ENCODE assay signal across 22 cellular contexts in the genomic region with DNA sequence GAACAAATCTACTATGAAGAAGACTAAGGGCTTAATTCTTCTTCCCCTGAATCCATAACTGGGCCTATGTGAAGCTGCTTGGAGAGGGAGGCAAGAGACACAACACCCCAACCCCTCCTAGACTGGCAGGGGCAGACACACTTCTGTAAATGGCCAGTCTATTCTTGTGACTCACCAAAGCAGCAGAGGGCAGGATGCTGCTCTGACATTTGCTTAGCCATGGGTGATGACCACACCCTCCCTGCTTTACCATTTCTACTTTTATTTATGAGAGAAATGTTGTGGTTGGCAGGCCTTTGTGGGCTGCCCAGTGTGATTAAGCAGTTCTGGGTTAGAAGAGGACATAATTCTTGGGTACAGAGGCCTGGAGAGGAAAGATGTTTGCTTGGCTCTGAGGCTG.
A peak's percentile ranks its signal among the peaks of the same experiment; 100 is the strongest.
DNase-seq lines count a peak whose midpoint lies in the region; ATAC-seq, FAIRE-seq and TF ChIP-seq lines count a peak whose summit lies in the region.
"Had no signal": no experiment of that assay in that cellular context is flagged by ENCODE, and none has a peak within 500 bp of the region (broad histone marks: within the 10 kb centered on the region; RNA-seq: fewer than 3 reads in every experiment).

No MANE protein-coding gene starts in this region.

- H3K27me3 Mint-ChIP-seq in chondrocyte (ENCODE audit: low read depth): no peaks in the 10 kb centered on the region

- H2AFZ ChIP-seq in HepG2 (ENCODE audit: low read length): no peak overlapping the region

- H3K4me2 ChIP-seq in HepG2 (ENCODE audit: low read depth, low read length): no peak overlapping the region

- in situ Hi-C loops in HepG2 (cut with HindIII; ENCODE audit: extremely low pct_ligation_motif_present, low pct_unique_long_range_greater_than_20kb): no loop called here

- TF ChIP-seq EP300 in HepG2 (IDR thresholded peaks at IDR 0.05; ENCODE audit: low read depth in 2 of 2, low read length in 2 of 2) (no peak), HepG2 (CRISPR knock-in tag; IDR thresholded peaks at IDR 0.05; ENCODE audit: borderline replicate concordance) (no peak)

- H3K36me3 Mint-ChIP-seq in chondrocyte (ENCODE audit: low read depth): peaks cover 16% of the 10 kb centered on the region

- POLR2A ChIA-PET in HepG2 (lab: Yijun Ruan, JAX): no interaction called here

- H3K27me3 ChIP-seq in MG63: no peaks in the 10 kb centered on the region
- H3K27me3 ChIP-seq in HepG2 (ENCODE audit: control insufficient read depth in 1 of 2, insufficient read depth in 2 of 2, low read length in 2 of 2): no peaks in the 10 kb centered on the region
- H3K27me3 ChIP-seq: sigmoid colon, suprapubic skin had no signal

- intact Hi-C loops in HepG2 (cut with micrococcal nuclease; ENCODE audit: unreplicated experiment): no loop called here

- no peaks in the 10 kb centered on the region for H3K4me1 ChIP-seq in HepG2 (ENCODE audit: insufficient read depth, low read length)
- H3K4me1 ChIP-seq: sigmoid colon, suprapubic skin had no signal

- H4K20me1 ChIP-seq in HepG2 (ENCODE audit: insufficient read depth, low read length): no peaks in the 10 kb centered on the region

- H3K36me3 ChIP-seq in MG63 (no peaks in the 10 kb centered on the region), HepG2 (replicated peaks in 1 of 2; ENCODE audit: control insufficient read depth in 1 of 2, insufficient read depth in 2 of 2, low read length in 2 of 2) (no peaks in the 10 kb centered on the region)
- H3K36me3 ChIP-seq: sigmoid colon, suprapubic skin had no signal

- H3K4me3 ChIP-seq in MG63 (no peak overlapping the region), HepG2 (replicated peaks in 1 of 3; ENCODE audit: insufficient read depth in 1 of 3, low read depth in 2 of 3, low read length in 3 of 3) (no peak overlapping the region)
- H3K4me3 ChIP-seq: sigmoid colon, suprapubic skin had no signal

- H3K27ac Mint-ChIP-seq in chondrocyte (ENCODE audit: unreplicated experiment): peak overlapping the region; percentile 10
- H3K27ac Mint-ChIP-seq: WTC11 had no signal

- H3K9me3 Mint-ChIP-seq in chondrocyte (ENCODE audit: low read depth): peaks cover 18% of the 10 kb centered on the region

- no peak overlapping the region for H3K27ac ChIP-seq in HepG2 (ENCODE audit: extremely low read length, insufficient read depth, low read length)
- H3K27ac ChIP-seq: epithelial cell of prostate, sigmoid colon, suprapubic skin had no signal

- DNase-seq in Daoy (ENCODE audit: low read depth) (peak; percentile 64), MG63 (peak; percentile 73), chondrocyte (ENCODE audit: low spot score) (no peak), kidney tubule cell (ENCODE audit: low spot score) (peak; percentile 69), HepG2 (ENCODE audit: low spot score) (no peak), HUDEP-2 (lab: John Stamatoyannopoulos, UW; ENCODE audit: unreplicated experiment in 76 of 76) (no peak), NCI-H2081 treated with DMSO at 0.1 percent for 48 hours (lab: John Stamatoyannopoulos, UW) (no peak)
- DNase-seq: activated effector memory CD4-positive, alpha-beta T cell treated with anti-CD3 and anti-CD28 coated beads, Interleukin-2, amount 50 U/mL, for 16 hours; AML-193; anterior cingulate cortex; cortex of kidney; hypothalamus; NCI-H1092; NCI-H774; sigmoid colon; stimulated activated CD4-positive, alpha-beta T cell treated with anti-CD3 and anti-CD28 coated beads, Interleukin-2, amount 100 ng/mL, for 48 hours; T-helper 1 cell had no signal

- no peak for TF ChIP-seq RAD21 in HepG2 (CRISPR knock-in tag; IDR thresholded peaks at IDR 0.05)

- H3K79me2 ChIP-seq in HepG2 (ENCODE audit: insufficient read depth, low read length): no peaks in the 10 kb centered on the region

- BruUV-seq in HepG2 (replicated peaks; lab: Mats Ljungman, UMichigan): no TSS peak

- no peak overlapping the region for H3K9ac ChIP-seq in HepG2 (ENCODE audit: insufficient read depth, low read depth, low read length)

- no peak for TF ChIP-seq POLR2A in HepG2 (IDR thresholded peaks at IDR 0.05; ENCODE audit: insufficient read depth in 1 of 2, low read depth in 2 of 2, low read length in 2 of 2)

- TF ChIP-seq CTCF in chondrocyte (IDR thresholded peaks at IDR 0.05) (peak; percentile 33), HepG2 (CRISPR knock-in tag; IDR thresholded peaks at IDR 0.05) (no peak)

- CTCF ChIA-PET in HepG2 (lab: Yijun Ruan, JAX; ENCODE audit: low intra/inter-chr PET ratio, low total read pairs): no interaction called here

- H3K4me1 Mint-ChIP-seq in chondrocyte (ENCODE audit: low read depth): peaks cover 15% of the 10 kb centered on the region
- H3K4me1 Mint-ChIP-seq: WTC11 had no signal

- H3K4me3 Mint-ChIP-seq in chondrocyte (ENCODE audit: unreplicated experiment): no peak overlapping the region
- H3K4me3 Mint-ChIP-seq: WTC11 had no signal

- no peak for ATAC-seq in HepG2
- ATAC-seq in GM19351 (IDR thresholded peaks at IDR 0.05; ENCODE audit: unreplicated experiment): no peak
- ATAC-seq: WTC11 had no signal

- peaks cover 19% of the 10 kb centered on the region for H3K9me3 ChIP-seq in MG63
- peaks cover 20% of the 10 kb centered on the region for H3K9me3 ChIP-seq in HepG2 (ENCODE audit: low read length)

- FAIRE-seq in HepG2 (lab: Jason Lieb, UNC): no peak
- FAIRE-seq: GM19239 had no signal

TF ChIP-seq in HepG2, 621 proteins besides CTCF, POLR2A, EP300 and RAD21:
- no peak for TF ChIP-seq CAMTA2 (CRISPR knock-in tag; IDR thresholded peaks at IDR 0.05; ENCODE audit: borderline replicate concordance)
- TF ChIP-seq, protein P1, sequence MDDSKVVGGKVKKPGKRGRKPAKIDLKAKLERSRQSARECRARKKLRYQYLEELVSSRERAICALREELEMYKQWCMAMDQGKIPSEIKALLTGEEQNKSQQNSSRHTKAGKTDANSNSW (CRISPR knock-in tag; IDR thresholded peaks at IDR 0.05; ENCODE audit: borderline replicate concordance): no peak
- TF ChIP-seq KMT2A (CRISPR knock-in tag; IDR thresholded peaks at IDR 0.05): no peak
- no peak for TF ChIP-seq RBFOX2 (IDR thresholded peaks at IDR 0.05; ENCODE audit: low read depth, low read length)
- no peak for TF ChIP-seq CEBPG (CRISPR knock-in tag; IDR thresholded peaks at IDR 0.05)
- TF ChIP-seq, protein P2, sequence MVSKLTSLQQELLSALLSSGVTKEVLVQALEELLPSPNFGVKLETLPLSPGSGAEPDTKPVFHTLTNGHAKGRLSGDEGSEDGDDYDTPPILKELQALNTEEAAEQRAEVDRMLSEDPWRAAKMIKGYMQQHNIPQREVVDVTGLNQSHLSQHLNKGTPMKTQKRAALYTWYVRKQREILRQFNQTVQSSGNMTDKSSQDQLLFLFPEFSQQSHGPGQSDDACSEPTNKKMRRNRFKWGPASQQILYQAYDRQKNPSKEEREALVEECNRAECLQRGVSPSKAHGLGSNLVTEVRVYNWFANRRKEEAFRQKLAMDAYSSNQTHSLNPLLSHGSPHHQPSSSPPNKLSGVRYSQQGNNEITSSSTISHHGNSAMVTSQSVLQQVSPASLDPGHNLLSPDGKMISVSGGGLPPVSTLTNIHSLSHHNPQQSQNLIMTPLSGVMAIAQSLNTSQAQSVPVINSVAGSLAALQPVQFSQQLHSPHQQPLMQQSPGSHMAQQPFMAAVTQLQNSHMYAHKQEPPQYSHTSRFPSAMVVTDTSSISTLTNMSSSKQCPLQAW (CRISPR knock-in tag; IDR thresholded peaks at IDR 0.05): no peak
- TF ChIP-seq, protein P3, sequence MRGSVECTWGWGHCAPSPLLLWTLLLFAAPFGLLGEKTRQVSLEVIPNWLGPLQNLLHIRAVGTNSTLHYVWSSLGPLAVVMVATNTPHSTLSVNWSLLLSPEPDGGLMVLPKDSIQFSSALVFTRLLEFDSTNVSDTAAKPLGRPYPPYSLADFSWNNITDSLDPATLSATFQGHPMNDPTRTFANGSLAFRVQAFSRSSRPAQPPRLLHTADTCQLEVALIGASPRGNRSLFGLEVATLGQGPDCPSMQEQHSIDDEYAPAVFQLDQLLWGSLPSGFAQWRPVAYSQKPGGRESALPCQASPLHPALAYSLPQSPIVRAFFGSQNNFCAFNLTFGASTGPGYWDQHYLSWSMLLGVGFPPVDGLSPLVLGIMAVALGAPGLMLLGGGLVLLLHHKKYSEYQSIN (CRISPR knock-in tag; IDR thresholded peaks at IDR 0.05; ENCODE audit: borderline replicate concordance): no peak
- no peak for TF ChIP-seq SMAD9 (CRISPR knock-in tag; IDR thresholded peaks at IDR 0.05)
- no peak for TF ChIP-seq ZNF614 (CRISPR knock-in tag; IDR thresholded peaks at IDR 0.05; ENCODE audit: borderline replicate concordance)
- no peak for TF ChIP-seq NR2F6 (IDR thresholded peaks at IDR 0.05)
- no peak for TF ChIP-seq NR2F6 (CRISPR knock-in tag; IDR thresholded peaks at IDR 0.05)

Comparison
In these comparisons a context has a peak if more than half of its experiments do, and no peak if none do; other contexts are left out.
1. DNase-seq: peak in Daoy (single experiment), MG63 (single experiment) and kidney tubule cell (single experiment); none in chondrocyte (single experiment), HepG2 (single experiment), HUDEP-2 (0 of 76) and NCI-H2081 treated with DMSO at 0.1 percent for 48 hours (single experiment).